31 cellular contexts compared by ENCODE assay signal in genomic region chr19:1278074-1278473, GRCh38. TPM values are rescaled to one million over a fixed set of nuclear protein-coding genes. Genes with fewer than 3 reads are reported as not detected.
DNase-seq lines count a peak whose midpoint lies in the region; ATAC-seq and TF ChIP-seq lines count a peak whose summit lies in the region.
"Had no signal": no experiment of that assay in that cellular context is flagged by ENCODE, and none has a peak within 500 bp of the region (broad histone marks: within the 10 kb centered on the region; RNA-seq: fewer than 3 reads in every experiment).

No MANE protein-coding gene starts in this region.

- no peak overlapping the region for H3K4me3 ChIP-seq in tibial artery
- H3K4me3 ChIP-seq: PC-9, right lobe of liver, spleen, tibial nerve had no signal

- no peaks in the 10 kb centered on the region for H3K9me3 Mint-ChIP-seq in activated CD8-positive, alpha-beta T cell treated with anti-CD3 and anti-CD28 coated beads, Interleukin-2, amount 10 ng/mL, durations not matched to agents 7 days and 5 days (ENCODE audit: insufficient read depth)
- H3K9me3 Mint-ChIP-seq in activated CD8-positive, alpha-beta T cell treated with anti-CD3 and anti-CD28 coated beads for 36 hours = no peaks in the 10 kb centered on the region
- no peaks in the 10 kb centered on the region for H3K9me3 Mint-ChIP-seq in CD4-positive, alpha-beta T cell
- no peaks in the 10 kb centered on the region for H3K9me3 Mint-ChIP-seq in activated T-helper 17 cell treated with anti-CD3 and anti-CD28 coated beads, Interleukin-2, amount 50 U/mL, for 72 hours
- no peaks in the 10 kb centered on the region for H3K9me3 Mint-ChIP-seq in nephron
- H3K9me3 Mint-ChIP-seq: CD8-positive, alpha-beta memory T cell; central memory CD8-positive, alpha-beta T cell; endodermal cell; memory B cell had no signal

- no peak overlapping the region for H3K4me3 Mint-ChIP-seq in activated CD8-positive, alpha-beta T cell treated with anti-CD3 and anti-CD28 coated beads, Interleukin-2, amount 10 ng/mL, durations not matched to agents 7 days and 5 days
- H3K4me3 Mint-ChIP-seq in activated CD8-positive, alpha-beta T cell treated with anti-CD3 and anti-CD28 coated beads for 36 hours = no peak overlapping the region
- H3K4me3 Mint-ChIP-seq in CD4-positive, alpha-beta T cell = peak overlapping the region; percentile 30
- H3K4me3 Mint-ChIP-seq in activated T-helper 17 cell treated with anti-CD3 and anti-CD28 coated beads, Interleukin-2, amount 50 U/mL, for 72 hours = peak overlapping the region; percentile 25
- peak overlapping the region in 2 of 3 experiments; percentile 34 to 43 for H3K4me3 Mint-ChIP-seq in nephron
- H3K4me3 Mint-ChIP-seq: central memory CD8-positive, alpha-beta T cell; endodermal cell; memory B cell had no signal

- no peak for ATAC-seq in activated CD8-positive, alpha-beta T cell treated with anti-CD3 and anti-CD28 coated beads, Interleukin-2, amount 10 ng/mL, durations not matched to agents 7 days and 5 days
- ATAC-seq in activated CD8-positive, alpha-beta T cell treated with anti-CD3 and anti-CD28 coated beads for 36 hours = no peak
- ATAC-seq in CD4-positive, alpha-beta T cell (ENCODE audit: poor library complexity) = no peak
- ATAC-seq in activated T-helper 17 cell treated with anti-CD3 and anti-CD28 coated beads, Interleukin-2, amount 50 U/mL, for 72 hours (replicated peaks) = no peak
- no peak for ATAC-seq in HG03135 (IDR thresholded peaks at IDR 0.05; ENCODE audit: unreplicated experiment)
- no peak for ATAC-seq in HG03095 (IDR thresholded peaks at IDR 0.05; ENCODE audit: unreplicated experiment)
- ATAC-seq: HCT116, right lobe of liver, SK-N-SH treated with all-trans-retinoic acid at 6 μM for 48 hours had no signal

- POLR2A ChIA-PET in activated CD8-positive, alpha-beta T cell treated with anti-CD3 and anti-CD28 coated beads, Interleukin-2, amount 10 ng/mL, durations not matched to agents 7 days and 5 days (lab: Charles Lee) = interaction anchor here (1.6 kb wide), 1 partner anchor 9 kb away, joined by 7 read pairs; the partner anchor contains the start of gene CIRBP
- POLR2A ChIA-PET in activated CD8-positive, alpha-beta T cell treated with anti-CD3 and anti-CD28 coated beads for 36 hours (lab: Charles Lee) = interaction anchor here (0.6 to 2.3 kb wide), 5 partner anchors 9 to 132 kb away, joined by 3 to 9 read pairs (median 3); partner anchors contain the start of gene CIRBP
- POLR2A ChIA-PET in CD4-positive, alpha-beta T cell (lab: Charles Lee) = interaction anchor here (1.4 kb wide), 1 partner anchor 9 kb away, joined by 8 read pairs; the partner anchor contains the start of gene CIRBP

- no peak overlapping the region for H3K27ac ChIP-seq in CD4-positive, alpha-beta T cell (ENCODE audit: low read depth, low read length)
- no peak overlapping the region for H3K27ac ChIP-seq in tibial artery
- H3K27ac ChIP-seq: PC-9, right lobe of liver, tibial nerve had no signal

- intact Hi-C loops in activated CD8-positive, alpha-beta T cell treated with anti-CD3 and anti-CD28 coated beads for 36 hours (cut with micrococcal nuclease) = loop anchor here (10.0 kb wide), 1 partner anchor 87 kb away; no protein-coding TSS in a partner anchor
- intact Hi-C loops in CD4-positive, alpha-beta T cell (cut with DNase I, micrococcal nuclease) = loop anchor here (2.0 to 10.0 kb wide), 5 partner anchors 74 to 197 kb away; partner anchors contain the start of genes DAZAP1 (in 2 of the 2), C19orf25 (in 1 of the 2), GAMT (in 1 of the 2) and RPS15 (in 1 of the 2)
- intact Hi-C loops in tibial artery (cut with DNase I; ENCODE audit: low total_unique reads) = loop anchor here (5.0 kb wide), 1 partner anchor 124 kb away; the partner anchor contains the start of gene GAMT

- peaks cover 31% of the 10 kb centered on the region for H3K4me1 Mint-ChIP-seq in activated CD8-positive, alpha-beta T cell treated with anti-CD3 and anti-CD28 coated beads, Interleukin-2, amount 10 ng/mL, durations not matched to agents 7 days and 5 days (ENCODE audit: low read depth)
- peaks cover 25% of the 10 kb centered on the region for H3K4me1 Mint-ChIP-seq in activated CD8-positive, alpha-beta T cell treated with anti-CD3 and anti-CD28 coated beads for 36 hours (ENCODE audit: low read depth)
- H3K4me1 Mint-ChIP-seq in CD4-positive, alpha-beta T cell (ENCODE audit: low read depth) = peaks cover 33% of the 10 kb centered on the region
- H3K4me1 Mint-ChIP-seq in activated T-helper 17 cell treated with anti-CD3 and anti-CD28 coated beads, Interleukin-2, amount 50 U/mL, for 72 hours = peaks cover 5% of the 10 kb centered on the region
- peaks cover 19% of the 10 kb centered on the region for H3K4me1 Mint-ChIP-seq in nephron

- no peaks in the 10 kb centered on the region for H3K27me3 ChIP-seq in CD4-positive, alpha-beta T cell (ENCODE audit: control insufficient read depth, insufficient read depth, low read length)
- H3K27me3 ChIP-seq in tibial artery = peaks cover 0 to 5% of the 10 kb centered on the region in 2 donors
- H3K27me3 ChIP-seq: right lobe of liver had no signal

- CTCF ChIA-PET in activated CD8-positive, alpha-beta T cell treated with anti-CD3 and anti-CD28 coated beads, Interleukin-2, amount 10 ng/mL, durations not matched to agents 7 days and 5 days (lab: Charles Lee) = interaction anchor here (1.1 to 6.3 kb wide), 3 partner anchors 9 to 94 kb away, joined by 3 to 57 read pairs (median 4); partner anchors contain the start of gene CIRBP
- CTCF ChIA-PET in activated CD8-positive, alpha-beta T cell treated with anti-CD3 and anti-CD28 coated beads for 36 hours (lab: Charles Lee) = interaction anchor here (1.4 to 4.3 kb wide), 4 partner anchors 33 to 94 kb away, joined by 3 to 26 read pairs (median 16); no protein-coding TSS in a partner anchor
- CTCF ChIA-PET in CD4-positive, alpha-beta T cell (lab: Charles Lee) = interaction anchor here (1.1 to 1.4 kb wide), 2 partner anchors 29 to 34 kb away, joined by 3 to 4 read pairs; no protein-coding TSS in a partner anchor

- H3K4me1 ChIP-seq in tibial artery = peaks cover 12 to 38% (median 30%) of the 10 kb centered on the region in 4 donors

- peak overlapping the region; percentile 25 for H3K27ac Mint-ChIP-seq in activated CD8-positive, alpha-beta T cell treated with anti-CD3 and anti-CD28 coated beads, Interleukin-2, amount 10 ng/mL, durations not matched to agents 7 days and 5 days
- no peak overlapping the region for H3K27ac Mint-ChIP-seq in activated CD8-positive, alpha-beta T cell treated with anti-CD3 and anti-CD28 coated beads for 36 hours
- peak overlapping the region; percentile 20 for H3K27ac Mint-ChIP-seq in CD4-positive, alpha-beta T cell
- no peak overlapping the region for H3K27ac Mint-ChIP-seq in activated T-helper 17 cell treated with anti-CD3 and anti-CD28 coated beads, Interleukin-2, amount 50 U/mL, for 72 hours
- H3K27ac Mint-ChIP-seq in nephron = no peak overlapping the region
- H3K27ac Mint-ChIP-seq: endodermal cell, memory B cell had no signal

- DNase-seq in activated CD8-positive, alpha-beta T cell treated with anti-CD3 and anti-CD28 coated beads, Interleukin-2, amount 10 ng/mL, durations not matched to agents 7 days and 5 days = no peak
- no peak for DNase-seq in activated CD8-positive, alpha-beta T cell treated with anti-CD3 and anti-CD28 coated beads for 36 hours
- DNase-seq in CD4-positive, alpha-beta T cell = no peak
- no peak for DNase-seq in tibial artery
- DNase-seq: activated T-cell treated with anti-CD3 and anti-CD28 coated beads, Interleukin-2, amount 50 U/mL, for 48 hours; CD8-positive, alpha-beta memory T cell; dermis blood vessel endothelial cell; DMS 273 treated with DMSO at 0.1 percent for 48 hours; endodermal cell; glutamatergic neuron; NCI-H1092 treated with DMSO at 0.1 percent for 48 hours; NCI-H187; NCI-H2171; NCI-H524; NK-92 treated with Interleukin-12 subunit alpha and Interleukin-12 subunit beta, amount 100 ng/mL, for 24 hours; PC-9; Right ventricle myocardium superior; stimulated activated CD4-positive, alpha-beta T cell treated with anti-CD3 and anti-CD28 coated beads, Interleukin-2, amount 100 ng/mL, for 24 hours had no signal

- H3K36me3 Mint-ChIP-seq in activated CD8-positive, alpha-beta T cell treated with anti-CD3 and anti-CD28 coated beads, Interleukin-2, amount 10 ng/mL, durations not matched to agents 7 days and 5 days (ENCODE audit: low read depth) = peaks cover 43% of the 10 kb centered on the region
- peaks cover 44% of the 10 kb centered on the region for H3K36me3 Mint-ChIP-seq in activated CD8-positive, alpha-beta T cell treated with anti-CD3 and anti-CD28 coated beads for 36 hours (ENCODE audit: low read depth)
- peaks cover 49% of the 10 kb centered on the region for H3K36me3 Mint-ChIP-seq in CD4-positive, alpha-beta T cell (ENCODE audit: low read depth)
- peaks cover 72% of the 10 kb centered on the region for H3K36me3 Mint-ChIP-seq in activated T-helper 17 cell treated with anti-CD3 and anti-CD28 coated beads, Interleukin-2, amount 50 U/mL, for 72 hours (ENCODE audit: low read depth)
- peaks cover 12% of the 10 kb centered on the region for H3K36me3 Mint-ChIP-seq in nephron (ENCODE audit: low read depth)

- no peaks in the 10 kb centered on the region for H3K9me3 ChIP-seq in CD4-positive, alpha-beta T cell (ENCODE audit: control insufficient read depth, low read length)
- H3K9me3 ChIP-seq in tibial artery = no peaks in the 10 kb centered on the region
- H3K9me3 ChIP-seq: right lobe of liver, spleen, tibial nerve had no signal

- TF ChIP-seq CTCF in activated CD8-positive, alpha-beta T cell treated with anti-CD3 and anti-CD28 coated beads for 36 hours (IDR thresholded peaks at IDR 0.05) = no peak
- no peak for TF ChIP-seq CTCF in CD4-positive, alpha-beta T cell (IDR thresholded peaks at IDR 0.05)
- TF ChIP-seq CTCF in nephron (IDR thresholded peaks at IDR 0.05; ENCODE audit: unreplicated experiment in 3 of 3) = no peak
- TF ChIP-seq CTCF in tibial artery (IDR thresholded peaks at IDR 0.05) = no peak

- H3K27me3 Mint-ChIP-seq in activated CD8-positive, alpha-beta T cell treated with anti-CD3 and anti-CD28 coated beads, Interleukin-2, amount 10 ng/mL, durations not matched to agents 7 days and 5 days (ENCODE audit: low read depth) = no peaks in the 10 kb centered on the region
- no peaks in the 10 kb centered on the region for H3K27me3 Mint-ChIP-seq in activated CD8-positive, alpha-beta T cell treated with anti-CD3 and anti-CD28 coated beads for 36 hours
- no peaks in the 10 kb centered on the region for H3K27me3 Mint-ChIP-seq in CD4-positive, alpha-beta T cell
- H3K27me3 Mint-ChIP-seq in activated T-helper 17 cell treated with anti-CD3 and anti-CD28 coated beads, Interleukin-2, amount 50 U/mL, for 72 hours = no peaks in the 10 kb centered on the region
- peaks cover 4% of the 10 kb centered on the region for H3K27me3 Mint-ChIP-seq in nephron (ENCODE audit: low read depth)
- H3K27me3 Mint-ChIP-seq: central memory CD8-positive, alpha-beta T cell; progenitor cell of endocrine pancreas had no signal

- peaks cover 22 to 51% (median 30%) of the 10 kb centered on the region in 3 donors for H3K36me3 ChIP-seq in tibial artery

RNA-seq across cellular contexts. Expression of gene FAM174C, which starts 2.7 kb away (rescaled TPM):
- total RNA-seq in activated CD8-positive, alpha-beta T cell treated with anti-CD3 and anti-CD28 coated beads, Interleukin-2, amount 10 ng/mL, durations not matched to agents 7 days and 5 days = 10 to 100 TPM; 57.1 TPM
- 10 to 100 TPM; 77.0 to 88.0 TPM for total RNA-seq in activated CD8-positive, alpha-beta T cell treated with anti-CD3 and anti-CD28 coated beads for 36 hours
- total RNA-seq in CD4-positive, alpha-beta T cell = 10 to 100 TPM; 32.0 to 38.3 TPM
- 10 to 100 TPM; 52.9 to 85.9 TPM for total RNA-seq in activated T-helper 17 cell treated with anti-CD3 and anti-CD28 coated beads, Interleukin-2, amount 50 U/mL, for 72 hours

RNA-seq across cellular contexts. Expression of gene EFNA2, which starts 7.6 kb away (rescaled TPM):
- not detected for total RNA-seq in activated CD8-positive, alpha-beta T cell treated with anti-CD3 and anti-CD28 coated beads, Interleukin-2, amount 10 ng/mL, durations not matched to agents 7 days and 5 days
- total RNA-seq in activated CD8-positive, alpha-beta T cell treated with anti-CD3 and anti-CD28 coated beads for 36 hours = not detected
- total RNA-seq in CD4-positive, alpha-beta T cell = not detected
- not detected for total RNA-seq in activated T-helper 17 cell treated with anti-CD3 and anti-CD28 coated beads, Interleukin-2, amount 50 U/mL, for 72 hours
- total RNA-seq: CD8-positive, alpha-beta memory T cell; dermis blood vessel endothelial cell; M059J; PC-9; Right ventricle myocardium superior; spleen; tibial nerve had no signal

RNA-seq across cellular contexts. Expression of gene CIRBP, which starts 8.9 kb away (rescaled TPM):
- 100 to 1,000 TPM; 172 to 195 TPM for total RNA-seq in activated CD8-positive, alpha-beta T cell treated with anti-CD3 and anti-CD28 coated beads, Interleukin-2, amount 10 ng/mL, durations not matched to agents 7 days and 5 days
- total RNA-seq in activated CD8-positive, alpha-beta T cell treated with anti-CD3 and anti-CD28 coated beads for 36 hours = 100 to 1,000 TPM; 161 to 180 TPM
- total RNA-seq in CD4-positive, alpha-beta T cell = 100 to 1,000 TPM; 614 to 628 TPM
- 100 to 1,000 TPM; 150 to 172 TPM for total RNA-seq in activated T-helper 17 cell treated with anti-CD3 and anti-CD28 coated beads, Interleukin-2, amount 50 U/mL, for 72 hours

RNA-seq across cellular contexts. Expression of gene MIDN, which starts 29.7 kb away (rescaled TPM):
- 10 to 100 TPM; 88.4 to 94.3 TPM for total RNA-seq in activated CD8-positive, alpha-beta T cell treated with anti-CD3 and anti-CD28 coated beads, Interleukin-2, amount 10 ng/mL, durations not matched to agents 7 days and 5 days
- total RNA-seq in activated CD8-positive, alpha-beta T cell treated with anti-CD3 and anti-CD28 coated beads for 36 hours = 10 to 100 TPM; 41.1 to 43.9 TPM
- total RNA-seq in CD4-positive, alpha-beta T cell = 100 to 1,000 TPM; 214 to 228 TPM
- total RNA-seq in activated T-helper 17 cell treated with anti-CD3 and anti-CD28 coated beads, Interleukin-2, amount 50 U/mL, for 72 hours = 10 to 100 TPM; 51.4 to 56.8 TPM

RNA-seq across cellular contexts. Expression of gene ATP5F1D, which starts 36.5 kb away (rescaled TPM):
- 100 to 1,000 TPM; 209 to 222 TPM for total RNA-seq in activated CD8-positive, alpha-beta T cell treated with anti-CD3 and anti-CD28 coated beads, Interleukin-2, amount 10 ng/mL, durations not matched to agents 7 days and 5 days
- 100 to 1,000 TPM; 186 to 199 TPM for total RNA-seq in activated CD8-positive, alpha-beta T cell treated with anti-CD3 and anti-CD28 coated beads for 36 hours
- total RNA-seq in CD4-positive, alpha-beta T cell = 10 to 100 TPM; 77.6 to 92.6 TPM
- total RNA-seq in activated T-helper 17 cell treated with anti-CD3 and anti-CD28 coated beads, Interleukin-2, amount 50 U/mL, for 72 hours = 100 to 1,000 TPM; 148 to 210 TPM

Comparison
In these comparisons a context has a peak if more than half of its experiments do, and no peak if none do; other contexts are left out.
1. H3K27ac Mint-ChIP-seq: peak in activated CD8-positive, alpha-beta T cell treated with anti-CD3 and anti-CD28 coated beads, Interleukin-2, amount 10 ng/mL, durations not matched to agents 7 days and 5 days (single experiment) and CD4-positive, alpha-beta T cell (single experiment); none in activated CD8-positive, alpha-beta T cell treated with anti-CD3 and anti-CD28 coated beads for 36 hours (single experiment), activated T-helper 17 cell treated with anti-CD3 and anti-CD28 coated beads, Interleukin-2, amount 50 U/mL, for 72 hours (single experiment) and nephron (0 of 3).
2. H3K4me3 Mint-ChIP-seq: peak in CD4-positive, alpha-beta T cell (single experiment), activated T-helper 17 cell treated with anti-CD3 and anti-CD28 coated beads, Interleukin-2, amount 50 U/mL, for 72 hours (single experiment) and nephron (2 of 3); none in activated CD8-positive, alpha-beta T cell treated with anti-CD3 and anti-CD28 coated beads, Interleukin-2, amount 10 ng/mL, durations not matched to agents 7 days and 5 days (single experiment) and activated CD8-positive, alpha-beta T cell treated with anti-CD3 and anti-CD28 coated beads for 36 hours (single experiment).